In genomic region chr3:49170744-49171118, GRCh38 we compare ENCODE assay signal across 1 cellular context.
TF ChIP-seq lines count a peak whose summit lies in the region.

No MANE protein-coding gene starts in this region.

TF ChIP-seq in K562, 482 proteins besides CTCF, POLR2A, EP300 and RAD21:
- TF ChIP-seq ZNF445 (CRISPR knock-in tag; IDR thresholded peaks at IDR 0.05; ENCODE audit: low read depth) (no peak), NR2C2 (CRISPR knock-in tag; IDR thresholded peaks at IDR 0.05) (0 out of 2 replicates have a peak, but pooled peaks have one; percentile 10), NR2C2 (tag; IDR thresholded peaks at IDR 0.05) (no peak), FOSL1 (tag; conservative IDR thresholded peaks at IDR 0.05) (no peak), SMARCA5 (IDR thresholded peaks at IDR 0.05) (no peak), SNRNP70 (optimal IDR thresholded peaks at IDR 0.05; ENCODE audit: low read depth, low read length) (no peak)
